9 cellular contexts compared by ENCODE assay signal in the genomic region with DNA sequence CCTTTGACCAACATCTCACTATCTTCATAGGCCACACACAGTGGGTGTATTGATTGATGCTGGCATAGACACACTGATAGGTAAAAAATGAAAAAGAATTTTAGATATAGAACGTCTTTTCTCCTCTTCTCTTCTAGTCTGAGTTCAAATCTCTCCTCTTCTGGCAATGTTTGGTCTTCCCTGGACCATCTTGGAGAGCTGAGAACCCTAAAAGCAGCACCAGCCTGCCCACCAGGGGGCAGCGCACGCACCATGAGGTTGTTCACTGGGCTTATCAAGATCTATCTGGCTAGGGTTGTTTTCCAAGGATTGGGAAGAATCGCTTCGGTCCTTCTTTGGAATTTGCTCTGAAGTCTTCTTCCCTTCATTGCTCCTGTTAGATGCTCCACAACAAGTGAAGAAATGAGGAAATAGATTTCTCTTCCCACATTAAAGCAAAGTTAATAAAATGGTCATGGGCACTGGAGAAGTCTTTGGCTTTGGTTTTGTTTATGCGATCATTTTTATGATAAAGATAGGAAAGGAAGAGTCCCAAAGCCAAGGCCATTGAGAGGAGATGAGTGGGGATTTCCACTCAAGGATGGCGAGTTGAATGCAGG.
A peak's percentile ranks its signal among the peaks of the same experiment; 100 is the strongest.
DNase-seq lines count a peak whose midpoint lies in the region; ATAC-seq, FAIRE-seq and TF ChIP-seq lines count a peak whose summit lies in the region.
"Had no signal": no experiment of that assay in that cellular context is flagged by ENCODE, and none has a peak within 500 bp of the region (broad histone marks: within the 10 kb centered on the region; RNA-seq: fewer than 3 reads in every experiment).

No MANE protein-coding gene starts in this region.

- no peak overlapping the region for H3K27ac Mint-ChIP-seq in H9
- H3K27ac Mint-ChIP-seq: brain had no signal

- no peak overlapping the region for H2BK20ac ChIP-seq in H9 (ENCODE audit: low read depth, low read length, poor library complexity, severe bottlenecking)

- no peaks in the 10 kb centered on the region for H3K23me2 ChIP-seq in H9 (ENCODE audit: insufficient read length, low read depth, low read length, poor library complexity, severe bottlenecking)

- H4K8ac ChIP-seq in H9 (replicated peaks; ENCODE audit: insufficient read length, low read depth, low read length), result no peak overlapping the region

- no peak overlapping the region for H3K56ac ChIP-seq in H9 (ENCODE audit: insufficient read length, low read depth, low read length)

- H3K23ac ChIP-seq in H9 (ENCODE audit: insufficient read length, low read depth, low read length), result no peak overlapping the region

- H3K4ac ChIP-seq in H9 (ENCODE audit: low read depth, low read length), result no peak overlapping the region

- no peak for FAIRE-seq in GM12891 (lab: Jason Lieb, UNC)

- H3K79me2 ChIP-seq in H9 (ENCODE audit: insufficient read depth, low read length), result no peaks in the 10 kb centered on the region

- no peak for ATAC-seq in GM21576 (IDR thresholded peaks at IDR 0.05; ENCODE audit: unreplicated experiment)

- H3K9me3 Mint-ChIP-seq in H9, result peaks cover 13% of the 10 kb centered on the region in 2 experiments

- H4K5ac ChIP-seq in H9 (ENCODE audit: insufficient read length, low read depth, low read length), result no peak overlapping the region

- H3K27ac ChIP-seq in H9 (ENCODE audit: insufficient read length, low read depth, low read length), result no peak overlapping the region

- no peak overlapping the region for H2AK5ac ChIP-seq in H9 (ENCODE audit: insufficient read length, low read length)

- no peaks in the 10 kb centered on the region for H4K20me1 ChIP-seq in H9 (ENCODE audit: control insufficient read depth, insufficient read depth, insufficient read length)

- H2BK15ac ChIP-seq in H9 (ENCODE audit: low read depth, low read length), result no peak overlapping the region

- H3K9me3 ChIP-seq in H9 (ENCODE audit: control insufficient read depth, low read depth, low read length), result no peaks in the 10 kb centered on the region

- H3K4me1 ChIP-seq in H9 (ENCODE audit: insufficient read depth, low read length), result peaks cover 2% of the 10 kb centered on the region; the same call in 1 of the 2 replicates

- no peaks in the 10 kb centered on the region for H3K27me3 ChIP-seq in H9 (ENCODE audit: insufficient read depth, low read length)

- H3K4me1 Mint-ChIP-seq in H9, result peaks cover 24 to 29% of the 10 kb centered on the region in 2 experiments

- H3K14ac ChIP-seq in H9 (ENCODE audit: insufficient read depth, low read length), result no peak overlapping the region

- no CpG with 5 or more reads among the region's 7 CpGs for WGBS in H9 (ENCODE audit: extremely low coverage, insufficient read length, low lambda C conversion rate)

- H3K18ac ChIP-seq in H9 (ENCODE audit: insufficient read length, low read depth, low read length), result no peak overlapping the region

- H3K4me3 Mint-ChIP-seq in H9, result no peak overlapping the region
- H3K4me3 Mint-ChIP-seq: brain had no signal

- no peak overlapping the region for H2BK120ac ChIP-seq in H9 (ENCODE audit: low read depth, low read length, poor library complexity, severe bottlenecking)

- DNase-seq in AG09319 (ENCODE audit: extremely low read depth, low read depth), result no peak
- peak; percentile 60 for DNase-seq in H9
- peak; percentile 65 for DNase-seq in activated CD4-positive, alpha-beta T cell treated with anti-CD3 and anti-CD28 coated beads for 48 hours
- DNase-seq in germinal center (ENCODE audit: low spot score), result peak; percentile 16
- peak; percentile 16 to 46 for DNase-seq in stimulated activated CD4-positive, alpha-beta T cell treated with anti-CD3 and anti-CD28 coated beads, Interleukin-4, amount 100 ng/mL, for 4 hours
- no peak for DNase-seq in GM12891 (ENCODE audit: insufficient read length, low spot score)
- no peak for DNase-seq in NCI-H510A treated with DMSO at 0.1 percent for 48 hours (lab: John Stamatoyannopoulos, UW)

- no peaks in the 10 kb centered on the region for H3K79me1 ChIP-seq in H9 (ENCODE audit: insufficient read depth, low read depth, low read length, poor library complexity, severe bottlenecking)

- peaks cover 5% of the 10 kb centered on the region; the same call in 1 of the 2 replicates for H3K27me3 Mint-ChIP-seq in H9 (ENCODE audit: low read depth)

- no peak overlapping the region for H3K9ac ChIP-seq in H9 (ENCODE audit: extremely low read depth, insufficient read length, low read length)

- no peak overlapping the region for H3K4me2 ChIP-seq in H9 (ENCODE audit: insufficient read depth, insufficient read length, low read length)

- TF ChIP-seq POLR2A in GM12891 (IDR thresholded peaks at IDR 0.05; ENCODE audit: low read depth, low read length), result no peak

- peak; percentile 39 for TF ChIP-seq CTCF in AG09319 (IDR thresholded peaks at IDR 0.05; ENCODE audit: low read depth, low read length)
- TF ChIP-seq CTCF in H9 (conservative IDR thresholded peaks at IDR 0.05), result peak; percentile 82

- H2BK5ac ChIP-seq in H9 (ENCODE audit: insufficient read length, low read length), result no peak overlapping the region

- peaks cover 5 to 12% (median 6%) of the 10 kb centered on the region in 3 experiments for H3K36me3 Mint-ChIP-seq in H9 (ENCODE audit: insufficient read depth in 1 of 3, low read depth in 3 of 3)

- H2BK12ac ChIP-seq in H9 (ENCODE audit: insufficient read length, low read depth, low read length), result no peak overlapping the region

- no peak overlapping the region for H4K91ac ChIP-seq in H9 (ENCODE audit: insufficient read length, low read depth, low read length)

- no peak overlapping the region for H2AFZ ChIP-seq in H9 (ENCODE audit: low read length)

- no peak overlapping the region for H3T11ph ChIP-seq in H9 (ENCODE audit: low read length)

TF ChIP-seq in GM12891, 5 proteins besides CTCF, POLR2A, EP300 and RAD21:
- no peak for TF ChIP-seq SPI1 (IDR thresholded peaks at IDR 0.05; ENCODE audit: low read depth, low read length)

Comparison
In these comparisons a context has a peak if more than half of its experiments do, and no peak if none do; other contexts are left out.
1. DNase-seq: peak in H9 (single experiment), activated CD4-positive, alpha-beta T cell treated with anti-CD3 and anti-CD28 coated beads for 48 hours (single experiment), germinal center (single experiment) and stimulated activated CD4-positive, alpha-beta T cell treated with anti-CD3 and anti-CD28 coated beads, Interleukin-4, amount 100 ng/mL, for 4 hours (2 of 2); none in AG09319 (single experiment), GM12891 (single experiment) and NCI-H510A treated with DMSO at 0.1 percent for 48 hours (single experiment).